Comparison of ENCODE assay signal across 8 cellular contexts in the genomic region with DNA sequence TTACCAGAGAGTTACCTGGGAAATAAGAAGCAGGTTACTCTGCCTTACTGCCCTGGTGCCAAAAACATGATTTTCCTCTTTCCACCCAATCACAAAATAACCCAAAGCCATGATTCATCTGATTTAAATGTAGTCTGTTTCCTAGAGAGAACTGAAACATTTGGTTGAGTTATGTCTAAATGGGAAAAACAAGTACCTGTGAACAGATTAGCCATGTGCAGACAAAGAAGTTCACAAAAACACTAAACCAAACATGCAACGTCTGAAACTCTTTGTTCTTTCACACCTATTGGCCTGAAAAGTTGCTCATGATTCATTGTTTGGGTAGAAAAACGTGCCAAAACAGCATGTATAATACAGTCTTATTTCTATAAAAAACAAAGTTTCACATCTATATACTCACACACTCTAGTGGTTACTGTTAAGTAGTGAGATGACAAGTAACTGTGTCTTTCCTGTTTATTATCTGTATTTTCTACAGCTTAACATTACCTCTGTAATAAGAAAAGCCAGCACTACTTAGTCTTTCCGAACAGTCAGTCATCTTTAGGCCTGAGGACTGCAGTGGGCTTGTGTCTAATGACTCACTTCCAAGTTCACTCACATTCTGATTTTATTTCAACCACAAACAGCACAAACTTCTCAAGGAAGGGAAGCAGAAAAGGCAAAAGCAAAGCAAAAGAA. TPM values are rescaled to one million over a fixed set of nuclear protein-coding genes. Genes with fewer than 3 reads are reported as not detected.
DNase-seq lines count a peak whose midpoint lies in the region; ATAC-seq and TF ChIP-seq lines count a peak whose summit lies in the region.

No MANE protein-coding gene starts in this region.

- H3K36me3 ChIP-seq in brain microvascular endothelial cell (replicated peaks) = no peaks in the 10 kb centered on the region
- peaks cover 0 to 5% of the 10 kb centered on the region in 2 donors for H3K36me3 ChIP-seq in gastrocnemius medialis
- no peaks in the 10 kb centered on the region for H3K36me3 ChIP-seq in effector memory CD4-positive, alpha-beta T cell (ENCODE audit: control insufficient read depth, insufficient read depth, low read length)

- no peak for TF ChIP-seq POLR2A in gastrocnemius medialis (IDR thresholded peaks at IDR 0.05)

- intact Hi-C loops in gastrocnemius medialis (cut with DNase I; ENCODE audit: low total_unique reads) = loop anchor here (2.0 kb wide), 1 partner anchor 29 kb away; the partner anchor contains the start of gene FAM174B

- H3K27me3 ChIP-seq in brain microvascular endothelial cell (replicated peaks) (no peaks in the 10 kb centered on the region), gastrocnemius medialis (no peaks in the 10 kb centered on the region)
- H3K27me3 ChIP-seq in effector memory CD4-positive, alpha-beta T cell (replicated peaks; ENCODE audit: control insufficient read depth, insufficient read depth, low read length, poor library complexity, severe bottlenecking) = no peaks in the 10 kb centered on the region

- in situ Hi-C loops in brain microvascular endothelial cell (cut with HindIII; ENCODE audit: low pct_ligation_motif_present, low sequenced_read_pairs) = no loop called here
- in situ Hi-C loops in gastrocnemius medialis (cut with MboI; ENCODE audit: low sequenced_read_pairs in 4 of 4) = no loop called here

- peak overlapping the region; percentile 8 for H3K27ac ChIP-seq in brain microvascular endothelial cell
- H3K27ac ChIP-seq in gastrocnemius medialis = peak overlapping the region; percentile 84 to 92 (median 90)
- H3K27ac ChIP-seq in effector memory CD4-positive, alpha-beta T cell (ENCODE audit: insufficient read depth, low read length, poor library complexity, severe bottlenecking) = no peak overlapping the region

- peaks cover 20 to 27% of the 10 kb centered on the region in 2 donors for H3K4me1 ChIP-seq in gastrocnemius medialis
- no peaks in the 10 kb centered on the region for H3K4me1 ChIP-seq in effector memory CD4-positive, alpha-beta T cell (ENCODE audit: control insufficient read depth, insufficient read depth, low read length, poor library complexity, severe bottlenecking)

- no peak overlapping the region for H3K4me3 ChIP-seq in brain microvascular endothelial cell (ENCODE audit: low read depth, low read length)
- H3K4me3 ChIP-seq in gastrocnemius medialis = no peak overlapping the region
- no peak overlapping the region for H3K4me3 ChIP-seq in effector memory CD4-positive, alpha-beta T cell (ENCODE audit: insufficient read depth, low read depth, low read length, poor library complexity, severe bottlenecking)

- no peaks in the 10 kb centered on the region for H3K9me3 ChIP-seq in gastrocnemius medialis
- no peaks in the 10 kb centered on the region for H3K9me3 ChIP-seq in effector memory CD4-positive, alpha-beta T cell (ENCODE audit: control insufficient read depth, low read length)

- TF ChIP-seq CTCF in brain microvascular endothelial cell (IDR thresholded peaks at IDR 0.05; ENCODE audit: low read depth, low read length, missing control alignments) (no peak), gastrocnemius medialis (IDR thresholded peaks at IDR 0.05 in 4 of 5, conservative IDR thresholded peaks at IDR 0.05 in 1 of 5) (no peak)

- peak; percentile 5 for DNase-seq in activated effector memory CD4-positive, alpha-beta T cell treated with anti-CD3 and anti-CD28 coated beads, Interleukin-2, amount 50 U/mL, for 16 hours
- DNase-seq in activated effector memory CD4-positive, alpha-beta T cell treated with Interleukin-2 at 50 U/mL for 16 hours = no peak
- DNase-seq in brain microvascular endothelial cell (peak; percentile 81), gastrocnemius medialis (no peak), SW480 (ENCODE audit: low spot score) (no peak), occipital lobe (lab: John Stamatoyannopoulos, UW) (no peak)
- no peak for DNase-seq in effector memory CD4-positive, alpha-beta T cell

- ATAC-seq in HG03108 (IDR thresholded peaks at IDR 0.05; ENCODE audit: unreplicated experiment) (peak; percentile 73), gastrocnemius medialis (no peak)

RNA-seq across cellular contexts. Expression of gene FAM174B, which starts 30.1 kb away (rescaled TPM):
- total RNA-seq in gastrocnemius medialis (10 to 100 TPM in 3 of 4 donors, 1 to 10 TPM in 1; 7.6 to 22.5 (median 11.6) TPM), occipital lobe (13.6 TPM)

Comparison
In these comparisons a context has a peak if more than half of its experiments do, and no peak if none do; other contexts are left out.
1. DNase-seq: peak in activated effector memory CD4-positive, alpha-beta T cell treated with anti-CD3 and anti-CD28 coated beads, Interleukin-2, amount 50 U/mL, for 16 hours (single experiment) and brain microvascular endothelial cell (single experiment); none in activated effector memory CD4-positive, alpha-beta T cell treated with Interleukin-2 at 50 U/mL for 16 hours (single experiment), gastrocnemius medialis (0 of 2), SW480 (single experiment), occipital lobe (single experiment) and effector memory CD4-positive, alpha-beta T cell (0 of 3).